Comparison of ENCODE assay signal across 13 cellular contexts in genomic region chr5:86917117-86917579, GRCh38.
DNase-seq lines count a peak whose midpoint lies in the region; ATAC-seq, FAIRE-seq and TF ChIP-seq lines count a peak whose summit lies in the region.
"Had no signal": no experiment of that assay in that cellular context is flagged by ENCODE, and none has a peak within 500 bp of the region (broad histone marks: within the 10 kb centered on the region; RNA-seq: fewer than 3 reads in every experiment).

No MANE protein-coding gene starts in this region.

- in situ Hi-C loops in Caki2 (cut with HindIII; ENCODE audit: low pct_unique_long_range_greater_than_20kb, low sequenced_read_pairs) = no loop called here
- in situ Hi-C loops in IMR-90 (cut with MboI; ENCODE audit: low sequenced_read_pairs) = loop anchor here (25.0 kb wide), 1 partner anchor 495 kb away; the partner anchor contains the start of gene CCNH

- no peak overlapping the region for H4K5ac ChIP-seq in IMR-90 (ENCODE audit: low read depth, low read length)

- H3K18ac ChIP-seq in IMR-90 (ENCODE audit: low read depth, low read length) = no peak overlapping the region

- H3K9me1 ChIP-seq in IMR-90 (ENCODE audit: insufficient read depth, low read length) = no peaks in the 10 kb centered on the region

- no peak for TF ChIP-seq POLR2A in IMR-90 (IDR thresholded peaks at IDR 0.05; ENCODE audit: low read depth, low read length)

- no peak overlapping the region for H2AK5ac ChIP-seq in IMR-90 (ENCODE audit: low read depth, low read length)

- no peaks in the 10 kb centered on the region for H3K27me3 ChIP-seq in IMR-90 (ENCODE audit: control insufficient read depth, insufficient read depth, low read length)
- H3K27me3 ChIP-seq: heart left ventricle had no signal

- peak; percentile 12 for DNase-seq in Caki2 (ENCODE audit: low read depth)
- peak; percentile 49 for DNase-seq in IMR-90
- peak; percentile 1 for DNase-seq in activated T-helper 1 cell treated with anti-CD3 and anti-CD28 coated beads, Interleukin-12 subunit alpha, Interleukin-12 subunit beta, Interleukin-2, Interleukin-4 antibody, amounts not matched to agents 30 ng/mL and 10 ng/mL and 1 ng/mL, durations not matched to agents 14 hours and 24 hours and 36 hours (ENCODE audit: low spot score)
- DNase-seq in iPS DF 4.7 (ENCODE audit: extremely low read depth, low spot score) = peak; percentile 16
- no peak for DNase-seq in frontal cortex (ENCODE audit: low spot score in 2 of 2)
- DNase-seq in left cardiac atrium = no peak
- DNase-seq in GM19238 (ENCODE audit: insufficient read length, low spot score) = no peak
- DNase-seq in midbrain (lab: John Stamatoyannopoulos, UW) = no peak
- DNase-seq: heart left ventricle, retina had no signal

- no peaks in the 10 kb centered on the region for H3K9me3 ChIP-seq in IMR-90 (ENCODE audit: control insufficient read depth, insufficient read depth, low read length)
- H3K9me3 ChIP-seq: thoracic aorta had no signal

- H3K9ac ChIP-seq in IMR-90 (ENCODE audit: low read depth, low read length) = no peak overlapping the region

- no peak overlapping the region for H3K23ac ChIP-seq in IMR-90 (ENCODE audit: low read depth, low read length)

- ATAC-seq in IMR-90 (ENCODE audit: low read depth) = peak; percentile 76
- ATAC-seq in left cardiac atrium = no peak
- ATAC-seq: activated T-helper 17 cell treated with anti-CD3 and anti-CD28 coated beads, Interleukin-2, amount 50 U/mL, for 72 hours; heart left ventricle; Panc1 had no signal

- no peaks in the 10 kb centered on the region for H3K36me3 ChIP-seq in IMR-90 (ENCODE audit: control insufficient read depth, insufficient read depth, low read length)
- H3K36me3 ChIP-seq: heart left ventricle, thoracic aorta had no signal

- H3K56ac ChIP-seq in IMR-90 (ENCODE audit: extremely low read depth, insufficient read depth, low read length) = no peak overlapping the region

- WGBS in IMR-90 (ENCODE audit: extremely low coverage in 2 of 2, insufficient read length in 1 of 2), 2 experiments = no CpG with 5 or more reads among the region's 2 CpGs

- H3K4me3 Mint-ChIP-seq in activated T-helper 1 cell treated with anti-CD3 and anti-CD28 coated beads, Interleukin-12 subunit alpha, Interleukin-12 subunit beta, Interleukin-2, Interleukin-4 antibody, amounts not matched to agents 30 ng/mL and 10 ng/mL and 1 ng/mL, durations not matched to agents 14 hours and 24 hours and 36 hours = no peak overlapping the region
- H3K4me3 Mint-ChIP-seq: activated T-helper 17 cell treated with anti-CD3 and anti-CD28 coated beads, Interleukin-2, amount 50 U/mL, for 72 hours had no signal

- H3K27ac ChIP-seq in IMR-90 (ENCODE audit: insufficient read depth, low read length) = no peak overlapping the region
- H3K27ac ChIP-seq: heart left ventricle, thoracic aorta had no signal

- no peak overlapping the region for H2BK20ac ChIP-seq in IMR-90 (ENCODE audit: low read depth, low read length)

- no peak overlapping the region for H3K4ac ChIP-seq in IMR-90 (ENCODE audit: low read depth, low read length)

- H2AFZ ChIP-seq in IMR-90 (replicated peaks; ENCODE audit: low read length, poor library complexity) = no peak overlapping the region

- TF ChIP-seq RAD21 in IMR-90 (IDR thresholded peaks at IDR 0.05; ENCODE audit: low read length) = no peak

- POLR2A ChIA-PET in IMR-90 (lab: Charles Lee; ENCODE audit: unreplicated experiment) = no interaction called here

- H2BK120ac ChIP-seq in IMR-90 (ENCODE audit: low read depth, low read length) = no peak overlapping the region

- no peaks in the 10 kb centered on the region for H3K79me1 ChIP-seq in IMR-90 (ENCODE audit: low read depth in 1 of 2, low read length in 2 of 2)

- peaks cover 17% of the 10 kb centered on the region for H3K27me3 Mint-ChIP-seq in activated T-helper 1 cell treated with anti-CD3 and anti-CD28 coated beads, Interleukin-12 subunit alpha, Interleukin-12 subunit beta, Interleukin-2, Interleukin-4 antibody, amounts not matched to agents 30 ng/mL and 10 ng/mL and 1 ng/mL, durations not matched to agents 14 hours and 24 hours and 36 hours (ENCODE audit: insufficient read depth)

- TF ChIP-seq CTCF in IMR-90 (conservative IDR thresholded peaks at IDR 0.05; ENCODE audit: low read depth, low read length) = no peak

- H2BK15ac ChIP-seq in IMR-90 (ENCODE audit: low read depth, low read length) = no peak overlapping the region

- H3K27ac Mint-ChIP-seq in activated T-helper 1 cell treated with anti-CD3 and anti-CD28 coated beads, Interleukin-12 subunit alpha, Interleukin-12 subunit beta, Interleukin-2, Interleukin-4 antibody, amounts not matched to agents 30 ng/mL and 10 ng/mL and 1 ng/mL, durations not matched to agents 14 hours and 24 hours and 36 hours = no peak overlapping the region
- H3K27ac Mint-ChIP-seq: activated T-helper 17 cell treated with anti-CD3 and anti-CD28 coated beads, Interleukin-2, amount 50 U/mL, for 72 hours had no signal

- dilution Hi-C loops in IMR-90 (cut with HindIII; ENCODE audit: low sequenced_read_pairs, unreplicated experiment) = no loop called here

- peaks cover 8% of the 10 kb centered on the region for H3K9me3 Mint-ChIP-seq in activated T-helper 1 cell treated with anti-CD3 and anti-CD28 coated beads, Interleukin-12 subunit alpha, Interleukin-12 subunit beta, Interleukin-2, Interleukin-4 antibody, amounts not matched to agents 30 ng/mL and 10 ng/mL and 1 ng/mL, durations not matched to agents 14 hours and 24 hours and 36 hours

- H3K4me2 ChIP-seq in IMR-90 (ENCODE audit: low read depth, low read length) = no peak overlapping the region; the same call in 1 of the 2 replicates

- no peak overlapping the region for H4K91ac ChIP-seq in IMR-90 (ENCODE audit: insufficient read depth, low read depth, low read length)

- H2BK5ac ChIP-seq in IMR-90 (ENCODE audit: low read depth, low read length, poor library complexity, severe bottlenecking) = no peak overlapping the region

- no peak overlapping the region for H3K14ac ChIP-seq in IMR-90 (replicated peaks; ENCODE audit: low read depth, low read length)

- no peak overlapping the region for H3K4me3 ChIP-seq in IMR-90 (ENCODE audit: insufficient read depth, low read depth, low read length)
- H3K4me3 ChIP-seq: heart left ventricle, thoracic aorta had no signal

- H3K36me3 Mint-ChIP-seq in activated T-helper 1 cell treated with anti-CD3 and anti-CD28 coated beads, Interleukin-12 subunit alpha, Interleukin-12 subunit beta, Interleukin-2, Interleukin-4 antibody, amounts not matched to agents 30 ng/mL and 10 ng/mL and 1 ng/mL, durations not matched to agents 14 hours and 24 hours and 36 hours (ENCODE audit: low read depth) = no peaks in the 10 kb centered on the region

- no peak overlapping the region for H2AK9ac ChIP-seq in IMR-90 (replicated peaks; ENCODE audit: low read depth, low read length, poor library complexity)

- H3K4me1 Mint-ChIP-seq in activated T-helper 1 cell treated with anti-CD3 and anti-CD28 coated beads, Interleukin-12 subunit alpha, Interleukin-12 subunit beta, Interleukin-2, Interleukin-4 antibody, amounts not matched to agents 30 ng/mL and 10 ng/mL and 1 ng/mL, durations not matched to agents 14 hours and 24 hours and 36 hours (ENCODE audit: low read depth) = peaks cover 21% of the 10 kb centered on the region
- H3K4me1 Mint-ChIP-seq: activated T-helper 17 cell treated with anti-CD3 and anti-CD28 coated beads, Interleukin-2, amount 50 U/mL, for 72 hours had no signal

- no TSS peak for BruUV-seq in IMR-90 (replicated peaks; lab: Mats Ljungman, UMichigan)

- H3K4me1 ChIP-seq in IMR-90 (ENCODE audit: control insufficient read depth, insufficient read depth, low read length) = no peaks in the 10 kb centered on the region
- H3K4me1 ChIP-seq: heart left ventricle had no signal

- no peaks in the 10 kb centered on the region for H4K20me1 ChIP-seq in IMR-90 (ENCODE audit: insufficient read depth, low read length)

- CTCF ChIA-PET in IMR-90 (lab: Yijun Ruan, JAX) = interaction anchor here (1.2 kb wide), 1 partner anchor 96 kb away, joined by 5 read pairs; no protein-coding TSS in a partner anchor

- intact Hi-C loops in IMR-90 (cut with micrococcal nuclease) = no loop called here
- intact Hi-C loops in activated T-helper 1 cell treated with anti-CD3 and anti-CD28 coated beads, Interleukin-12 subunit alpha, Interleukin-12 subunit beta, Interleukin-2, Interleukin-4 antibody, amounts not matched to agents 30 ng/mL and 10 ng/mL and 1 ng/mL, durations not matched to agents 14 hours and 24 hours and 36 hours (cut with micrococcal nuclease) = loop anchor here (1.0 to 5.0 kb wide), 7 partner anchors 165 to 1915 kb away; partner anchors contain the start of genes CCNH, COX7C and RASA1
- intact Hi-C loops in left cardiac atrium (cut with DNase I) = no loop called here

- no peak for FAIRE-seq in frontal cortex (lab: Jason Lieb, UNC)

- no peak overlapping the region for H4K8ac ChIP-seq in IMR-90 (ENCODE audit: low read depth in 2 of 2, low read length in 2 of 2)

TF ChIP-seq in IMR-90, 13 proteins besides CTCF, POLR2A, EP300 and RAD21 (continues in another document):
- no peak for TF ChIP-seq MAZ (IDR thresholded peaks at IDR 0.05; ENCODE audit: borderline replicate concordance, low read depth, low read length)
- no peak for TF ChIP-seq BHLHE40 (IDR thresholded peaks at IDR 0.05; ENCODE audit: low read depth, low read length)
- no peak for TF ChIP-seq NFE2L2 (IDR thresholded peaks at IDR 0.05; ENCODE audit: low read depth, low read length)
- TF ChIP-seq CEBPB (IDR thresholded peaks at IDR 0.05; ENCODE audit: low read depth, low read length) = no peak
- TF ChIP-seq USF2 (IDR thresholded peaks at IDR 0.05; ENCODE audit: low read depth, low read length) = no peak
- no peak for TF ChIP-seq SMC3 (IDR thresholded peaks at IDR 0.05; ENCODE audit: low read depth, low read length)
- no peak for TF ChIP-seq RFX5 (IDR thresholded peaks at IDR 0.05; ENCODE audit: low read depth, low read length)
- TF ChIP-seq MAFK (IDR thresholded peaks at IDR 0.05; ENCODE audit: low read depth, low read length) = no peak
- no peak for TF ChIP-seq ELK1 (IDR thresholded peaks at IDR 0.05; ENCODE audit: borderline replicate concordance, low read depth, low read length)

Comparison
In these comparisons a context has a peak if more than half of its experiments do, and no peak if none do; other contexts are left out.
1. DNase-seq: peak in Caki2 (single experiment), IMR-90 (single experiment), activated T-helper 1 cell treated with anti-CD3 and anti-CD28 coated beads, Interleukin-12 subunit alpha, Interleukin-12 subunit beta, Interleukin-2, Interleukin-4 antibody, amounts not matched to agents 30 ng/mL and 10 ng/mL and 1 ng/mL, durations not matched to agents 14 hours and 24 hours and 36 hours (single experiment) and iPS DF 4.7 (single experiment); none in frontal cortex (0 of 2), left cardiac atrium (single experiment), GM19238 (single experiment) and midbrain (single experiment).